ENCODE assay signal across 15 cellular contexts in genomic region chr2:85523062-85523905, GRCh38. TPM values are rescaled to one million over a fixed set of nuclear protein-coding genes. Genes with fewer than 3 reads are reported as not detected.
A peak's percentile ranks its signal among the peaks of the same experiment; 100 is the strongest.
DNase-seq lines count a peak whose midpoint lies in the region; ATAC-seq, FAIRE-seq and TF ChIP-seq lines count a peak whose summit lies in the region.
"Had no signal": no experiment of that assay in that cellular context is flagged by ENCODE, and none has a peak within 500 bp of the region (broad histone marks: within the 10 kb centered on the region; RNA-seq: fewer than 3 reads in every experiment).

No MANE protein-coding gene starts in this region.

- H3K9me3 ChIP-seq in H1 (ENCODE audit: insufficient read depth in 2 of 2, low read depth in 1 of 2, low read length in 1 of 2) (no peaks in the 10 kb centered on the region), muscle layer of duodenum (ENCODE audit: control insufficient read depth in 1 of 2, low read length in 2 of 2) (no peaks in the 10 kb centered on the region), uterus (no peaks in the 10 kb centered on the region)
- H3K9me3 ChIP-seq: SJSA1 had no signal

- no peak overlapping the region for H2BK120ac ChIP-seq in H1 (replicated peaks; ENCODE audit: low read depth, low read length)

- 86% methylated on average over 8 of the region's 8 CpGs; no CpG with 5 or more reads in 1 of the 2 experiments for WGBS in H1 (ENCODE audit: extremely low coverage in 1 of 2, insufficient coverage in 1 of 2, insufficient read length in 1 of 2, insufficient replicate concordance in 2 of 2, low coverage in 1 of 2, low lambda C conversion rate in 2 of 2, missing lambda C conversion rate in 1 of 2), 2 experiments

- ATAC-seq in stimulated activated memory B cell treated with anti-CD40 and anti-IgM and Interleukin-4, amounts not matched to agents 10 μg/mL and 1 μg/mL and 100 μg/mL, for 72 hours, result no peak
- ATAC-seq: activated CD8-positive, alpha-beta T cell treated with anti-CD3 and anti-CD28 coated beads, Interleukin-2, amount 10 ng/mL, durations not matched to agents 7 days and 5 days had no signal

- no peaks in the 10 kb centered on the region for H3K79me2 ChIP-seq in H1 (ENCODE audit: control insufficient read depth in 1 of 2, insufficient read depth in 2 of 2, low read length in 2 of 2)

- no peak overlapping the region for H3K4me3 ChIP-seq in H1 (ENCODE audit: extremely low read depth in 1 of 4, insufficient read depth in 2 of 4, low read depth in 3 of 4, low read length in 4 of 4)
- H3K4me3 ChIP-seq in muscle layer of duodenum (ENCODE audit: low read depth in 1 of 2, low read length in 2 of 2), result no peak overlapping the region
- H3K4me3 ChIP-seq in uterus, result no peak overlapping the region
- H3K4me3 ChIP-seq: lung, SJSA1 had no signal

- no peak overlapping the region for H4K5ac ChIP-seq in H1 (ENCODE audit: insufficient read length, low read depth, low read length)

- H4K91ac ChIP-seq in H1 (replicated peaks; ENCODE audit: insufficient read length, low read length), result no peak overlapping the region

- no peak for TF ChIP-seq RAD21 in H1 (IDR thresholded peaks at IDR 0.05 in 1 of 2, conservative IDR thresholded peaks at IDR 0.05 in 1 of 2; ENCODE audit: low read depth in 2 of 2, low read length in 2 of 2)

- H3K36me3 Mint-ChIP-seq in stimulated activated memory B cell treated with anti-CD40 and anti-IgM and Interleukin-4, amounts not matched to agents 10 μg/mL and 1 μg/mL and 100 μg/mL, for 72 hours, result no peaks in the 10 kb centered on the region
- no peaks in the 10 kb centered on the region for H3K36me3 Mint-ChIP-seq in activated naive CD4-positive, alpha-beta T cell treated with anti-CD3 and anti-CD28 coated beads, Interleukin-2, amount 10 ng/mL, durations not matched to agents 7 days and 5 days
- H3K36me3 Mint-ChIP-seq: CD8-positive, alpha-beta memory T cell had no signal

- no peak for FAIRE-seq in H1 (lab: Jason Lieb, UNC)

- no peak for TF ChIP-seq EP300 in H1 (IDR thresholded peaks at IDR 0.05; ENCODE audit: borderline replicate concordance in 1 of 2, low read depth in 2 of 2, low read length in 2 of 2)

- no peak overlapping the region for H2BK12ac ChIP-seq in H1 (ENCODE audit: low read depth, low read length)

- no peak overlapping the region for H2AFZ ChIP-seq in H1 (ENCODE audit: low read length)

- H3K56ac ChIP-seq in H1 (replicated peaks; ENCODE audit: insufficient read length, low read depth, low read length), result no peak overlapping the region

- H3K4me1 ChIP-seq in H1 (replicated peaks in 1 of 4; ENCODE audit: control insufficient read depth in 3 of 4, insufficient read depth in 4 of 4, low read length in 3 of 4) (peaks cover 5 to 12% (median 6%) of the 10 kb centered on the region in 4 experiments; a peak in 5 of 7 replicates), muscle layer of duodenum (ENCODE audit: control insufficient read depth in 1 of 2, insufficient read depth in 2 of 2, low read length in 2 of 2) (peaks cover 16 to 22% of the 10 kb centered on the region in 2 donors), uterus (no peaks in the 10 kb centered on the region)

- no peak overlapping the region for H3K4me2 ChIP-seq in H1 (ENCODE audit: insufficient read depth in 1 of 2, low read depth in 2 of 2, low read length in 2 of 2)

- H3K27me3 Mint-ChIP-seq in stimulated activated memory B cell treated with anti-CD40 and anti-IgM and Interleukin-4, amounts not matched to agents 10 μg/mL and 1 μg/mL and 100 μg/mL, for 72 hours, result peaks cover 10% of the 10 kb centered on the region
- peaks cover 41% of the 10 kb centered on the region for H3K27me3 Mint-ChIP-seq in activated naive CD4-positive, alpha-beta T cell treated with anti-CD3 and anti-CD28 coated beads, Interleukin-2, amount 10 ng/mL, durations not matched to agents 7 days and 5 days

- no peak overlapping the region for H3K14ac ChIP-seq in H1 (ENCODE audit: insufficient read length)

- no peak overlapping the region for H2BK5ac ChIP-seq in H1 (ENCODE audit: low read depth, low read length)

- peaks cover 7% of the 10 kb centered on the region for H3K4me1 Mint-ChIP-seq in stimulated activated memory B cell treated with anti-CD40 and anti-IgM and Interleukin-4, amounts not matched to agents 10 μg/mL and 1 μg/mL and 100 μg/mL, for 72 hours
- peaks cover 4% of the 10 kb centered on the region for H3K4me1 Mint-ChIP-seq in activated naive CD4-positive, alpha-beta T cell treated with anti-CD3 and anti-CD28 coated beads, Interleukin-2, amount 10 ng/mL, durations not matched to agents 7 days and 5 days
- H3K4me1 Mint-ChIP-seq: CD8-positive, alpha-beta memory T cell had no signal

- H2BK20ac ChIP-seq in H1 (ENCODE audit: low read length), result peak overlapping the region; percentile 38; the same call in 1 of the 2 replicates

- H2BK15ac ChIP-seq in H1 (ENCODE audit: low read length), result no peak overlapping the region

- H3K27ac ChIP-seq in H1 (ENCODE audit: low read depth, low read length), result no peak overlapping the region
- H3K27ac ChIP-seq in muscle layer of duodenum (ENCODE audit: low read length), result peak overlapping the region; percentile 20
- H3K27ac ChIP-seq in uterus, result peak overlapping the region; percentile 56 to 73
- H3K27ac ChIP-seq: SJSA1 had no signal

- H3K27ac Mint-ChIP-seq in stimulated activated memory B cell treated with anti-CD40 and anti-IgM and Interleukin-4, amounts not matched to agents 10 μg/mL and 1 μg/mL and 100 μg/mL, for 72 hours, result no peak overlapping the region
- H3K27ac Mint-ChIP-seq in activated naive CD4-positive, alpha-beta T cell treated with anti-CD3 and anti-CD28 coated beads, Interleukin-2, amount 10 ng/mL, durations not matched to agents 7 days and 5 days, result no peak overlapping the region
- H3K27ac Mint-ChIP-seq: activated CD8-positive, alpha-beta T cell treated with anti-CD3 and anti-CD28 coated beads, Interleukin-2, amount 10 ng/mL, durations not matched to agents 7 days and 5 days; CD8-positive, alpha-beta memory T cell had no signal

- no peak overlapping the region for H3K9ac ChIP-seq in H1 (replicated peaks in 1 of 4; ENCODE audit: extremely low read depth in 1 of 4, low read depth in 3 of 4, low read length in 3 of 4)

- intact Hi-C loops in uterus (cut with DNase I; ENCODE audit: low total_unique reads), result no loop called here

- no peak overlapping the region for H3K18ac ChIP-seq in H1 (ENCODE audit: extremely low read depth, low read length)

- no peaks in the 10 kb centered on the region; a peak in 1 of 7 replicates for H3K27me3 ChIP-seq in H1 (replicated peaks in 1 of 4; ENCODE audit: control insufficient read depth in 3 of 4, extremely low read depth in 1 of 4, insufficient read depth in 3 of 4, low read length in 3 of 4)
- H3K27me3 ChIP-seq in muscle layer of duodenum (ENCODE audit: low read depth, low read length), result no peaks in the 10 kb centered on the region
- no peaks in the 10 kb centered on the region for H3K27me3 ChIP-seq in uterus
- H3K27me3 ChIP-seq: SJSA1 had no signal

- no peaks in the 10 kb centered on the region for H3K9me3 Mint-ChIP-seq in stimulated activated memory B cell treated with anti-CD40 and anti-IgM and Interleukin-4, amounts not matched to agents 10 μg/mL and 1 μg/mL and 100 μg/mL, for 72 hours
- no peaks in the 10 kb centered on the region for H3K9me3 Mint-ChIP-seq in activated naive CD4-positive, alpha-beta T cell treated with anti-CD3 and anti-CD28 coated beads, Interleukin-2, amount 10 ng/mL, durations not matched to agents 7 days and 5 days
- H3K9me3 Mint-ChIP-seq: CD8-positive, alpha-beta memory T cell had no signal

- no peak overlapping the region for H3K23ac ChIP-seq in H1 (ENCODE audit: insufficient read length)

- no peaks in the 10 kb centered on the region for H4K20me1 ChIP-seq in H1 (replicated peaks in 1 of 2; ENCODE audit: control insufficient read depth in 1 of 2, insufficient read depth in 2 of 2, low read length in 2 of 2)

- no peaks in the 10 kb centered on the region for H3K23me2 ChIP-seq in H1 (ENCODE audit: low read depth, low read length)

- H3K36me3 ChIP-seq in H1 (ENCODE audit: control insufficient read depth in 2 of 4, insufficient read depth in 4 of 4, low read length in 3 of 4), result no peaks in the 10 kb centered on the region
- H3K36me3 ChIP-seq in muscle layer of duodenum (ENCODE audit: control insufficient read depth in 1 of 2, insufficient read depth in 2 of 2, low read length in 2 of 2), result no peaks in the 10 kb centered on the region
- H3K36me3 ChIP-seq in uterus, result no peaks in the 10 kb centered on the region
- H3K36me3 ChIP-seq: SJSA1 had no signal

- DNase-seq in NCI-H748 (lab: John Stamatoyannopoulos, UW; ENCODE audit: unreplicated experiment), result peak; percentile 38
- no peak for DNase-seq in NCI-H748 treated with DMSO at 0.1 percent for 48 hours (lab: John Stamatoyannopoulos, UW)
- DNase-seq in H1 (ENCODE audit: low read depth in 1 of 2, low spot score in 2 of 2), result no peak
- no peak for DNase-seq in uterus
- no peak for DNase-seq in GOT3 (lab: John Stamatoyannopoulos, UW)
- DNase-seq in activated naive CD4-positive, alpha-beta T cell treated with anti-CD3 and anti-CD28 coated beads, Interleukin-2, amount 10 ng/mL, durations not matched to agents 7 days and 5 days, result no peak
- DNase-seq: activated CD8-positive, alpha-beta T cell treated with anti-CD3 and anti-CD28 coated beads, Interleukin-2, amount 10 ng/mL, durations not matched to agents 7 days and 5 days; CD8-positive, alpha-beta memory T cell; KG1; NCI-H2171 treated with DMSO at 0.1 percent for 48 hours had no signal

- no peaks in the 10 kb centered on the region for H3K79me1 ChIP-seq in H1 (ENCODE audit: low read depth, low read length)

- CTCF ChIA-PET in H1 (lab: Charles Lee; ENCODE audit: partially characterized antibody), result interaction anchor here (0.9 to 5.0 kb wide), 6 partner anchors 8 to 103 kb away, joined by 3 to 22 read pairs (median 3); partner anchors contain the start of gene MAT2A
- CTCF ChIA-PET in activated naive CD4-positive, alpha-beta T cell treated with anti-CD3 and anti-CD28 coated beads, Interleukin-2, amount 10 ng/mL, durations not matched to agents 7 days and 5 days (lab: Charles Lee), result no interaction called here

- no peak overlapping the region for H2AK5ac ChIP-seq in H1 (ENCODE audit: low read depth, low read length)

- no peak overlapping the region for H4K8ac ChIP-seq in H1 (ENCODE audit: extremely low read depth, insufficient read depth, low read length)

- no peak overlapping the region for H3K4ac ChIP-seq in H1 (replicated peaks; ENCODE audit: insufficient read length, low read depth, low read length)

- POLR2A ChIA-PET in H1 (lab: Charles Lee; ENCODE audit: partially characterized antibody), result interaction anchor here (0.6 to 19.1 kb wide), 4 partner anchors 9 to 92 kb away, joined by 3 to 347 read pairs (median 4); partner anchors contain the start of gene MAT2A

- TF ChIP-seq POLR2A in H1 (IDR thresholded peaks at IDR 0.05; ENCODE audit: control extremely low read depth in 1 of 2, low read depth in 2 of 2, low read length in 2 of 2), result no peak
- no peak for TF ChIP-seq POLR2A in uterus (IDR thresholded peaks at IDR 0.05)

- no peak for TF ChIP-seq CTCF in H1 (IDR thresholded peaks at IDR 0.05; ENCODE audit: control extremely low read depth in 1 of 3, insufficient read depth in 1 of 3, low read depth in 1 of 3, low read length in 3 of 3)
- no peak for TF ChIP-seq CTCF in uterus (IDR thresholded peaks at IDR 0.05)

- no peak overlapping the region for H3K4me3 Mint-ChIP-seq in stimulated activated memory B cell treated with anti-CD40 and anti-IgM and Interleukin-4, amounts not matched to agents 10 μg/mL and 1 μg/mL and 100 μg/mL, for 72 hours
- no peak overlapping the region for H3K4me3 Mint-ChIP-seq in activated naive CD4-positive, alpha-beta T cell treated with anti-CD3 and anti-CD28 coated beads, Interleukin-2, amount 10 ng/mL, durations not matched to agents 7 days and 5 days
- H3K4me3 Mint-ChIP-seq: activated CD8-positive, alpha-beta T cell treated with anti-CD3 and anti-CD28 coated beads, Interleukin-2, amount 10 ng/mL, durations not matched to agents 7 days and 5 days; CD8-positive, alpha-beta memory T cell had no signal

RNA-seq across cellular contexts. Expression of gene MAT2A, which starts 15.7 kb away (rescaled TPM):
- 297 and 307 TPM in 2 replicates for total RNA-seq in H1 (2021; fragmentation: NEBNext Ultra II Directional; extraction: Animal tissue kit (Norgen Biotek cat#: 25700))
- 186 and 255 TPM in 2 replicates for polyA plus RNA-seq in H1 (2011; rRNA removed)
- 348 TPM for polyA plus RNA-seq in H1 (2011; cell fraction: cytosol; rRNA removed)
- 3,575 TPM for polyA plus RNA-seq in H1 (2011; cell fraction: nucleus; rRNA removed)
- 250 to 348 TPM (median 292 TPM) in 4 replicates for polyA plus RNA-seq in H1 (2012, experiment 1 of 2)
- polyA plus RNA-seq in H1 (2012, experiment 2 of 2), result 74.6 TPM
- 311 TPM for polyA plus RNA-seq in H1 (2013, experiment 1 of 2)
- polyA plus RNA-seq in H1 (2013, experiment 2 of 2), result 287 TPM
- 323 and 621 TPM in 2 replicates for polyA minus RNA-seq in H1 (2011; rRNA and poly(A)+ RNA removed)
- 306 TPM for polyA minus RNA-seq in H1 (2011; cell fraction: cytosol; rRNA and poly(A)+ RNA removed)
- 781 TPM for polyA minus RNA-seq in H1 (2011; cell fraction: nucleus; rRNA and poly(A)+ RNA removed)
- 100 to 1,000 TPM in 3 of 4 donors, 10 to 100 TPM in 1; 77.1 to 249 (median 108) TPM for total RNA-seq in uterus

RNA-seq across cellular contexts. Expression of gene GGCX, which starts 38.0 kb away (rescaled TPM):
- 33.8 and 36.1 TPM in 2 replicates for total RNA-seq in H1 (2021; fragmentation: NEBNext Ultra II Directional; extraction: Animal tissue kit (Norgen Biotek cat#: 25700))
- 29.4 and 47.8 TPM in 2 replicates for polyA plus RNA-seq in H1 (2011; rRNA removed)
- 34.9 TPM for polyA plus RNA-seq in H1 (2011; cell fraction: cytosol; rRNA removed)
- polyA plus RNA-seq in H1 (2011; cell fraction: nucleus; rRNA removed), result 40.6 TPM
- 26.7 to 32.0 TPM (median 29.0 TPM) in 4 replicates for polyA plus RNA-seq in H1 (2012, experiment 1 of 2)
- 31.1 TPM for polyA plus RNA-seq in H1 (2012, experiment 2 of 2)
- polyA plus RNA-seq in H1 (2013, experiment 1 of 2), result 34.0 TPM
- polyA plus RNA-seq in H1 (2013, experiment 2 of 2), result 33.7 TPM
- polyA minus RNA-seq in H1 (2011; rRNA and poly(A)+ RNA removed), result 57.4 and 67.9 TPM in 2 replicates
- polyA minus RNA-seq in H1 (2011; cell fraction: cytosol; rRNA and poly(A)+ RNA removed), result 19.6 TPM
- polyA minus RNA-seq in H1 (2011; cell fraction: nucleus; rRNA and poly(A)+ RNA removed), result 45.0 TPM
- 10 to 100 TPM; 14.1 to 54.1 (median 37.9) TPM for total RNA-seq in uterus

RNA-seq across cellular contexts. Expression of gene VAMP8, which starts 54.1 kb away (rescaled TPM):
- total RNA-seq in H1 (2021; fragmentation: NEBNext Ultra II Directional; extraction: Animal tissue kit (Norgen Biotek cat#: 25700)), result 34.4 and 38.1 TPM in 2 replicates
- polyA plus RNA-seq in H1 (2011; rRNA removed), result 55.2 and 69.7 TPM in 2 replicates
- polyA plus RNA-seq in H1 (2011; cell fraction: cytosol; rRNA removed), result 60.1 TPM
- polyA plus RNA-seq in H1 (2011; cell fraction: nucleus; rRNA removed), result 18.0 TPM
- polyA plus RNA-seq in H1 (2012, experiment 1 of 2), result 47.6 to 56.1 TPM (median 49.2 TPM) in 4 replicates
- 57.3 TPM for polyA plus RNA-seq in H1 (2012, experiment 2 of 2)
- polyA plus RNA-seq in H1 (2013, experiment 1 of 2), result 59.3 TPM
- polyA plus RNA-seq in H1 (2013, experiment 2 of 2), result 60.5 TPM
- polyA minus RNA-seq in H1 (2011; rRNA and poly(A)+ RNA removed), result 11.0 and 15.1 TPM in 2 replicates
- polyA minus RNA-seq in H1 (2011; cell fraction: cytosol; rRNA and poly(A)+ RNA removed), result 6.2 TPM
- 5.6 TPM for polyA minus RNA-seq in H1 (2011; cell fraction: nucleus; rRNA and poly(A)+ RNA removed)
- 10 to 100 TPM in 1 of 4 donors, 1 to 10 TPM in 2, not detected in 1; 1.3 to 12.3 (median 5.2) TPM for total RNA-seq in uterus
- total RNA-seq: SJSA1 had no signal
- polyA plus RNA-seq: neural cell had no signal
